In the genomic region with DNA sequence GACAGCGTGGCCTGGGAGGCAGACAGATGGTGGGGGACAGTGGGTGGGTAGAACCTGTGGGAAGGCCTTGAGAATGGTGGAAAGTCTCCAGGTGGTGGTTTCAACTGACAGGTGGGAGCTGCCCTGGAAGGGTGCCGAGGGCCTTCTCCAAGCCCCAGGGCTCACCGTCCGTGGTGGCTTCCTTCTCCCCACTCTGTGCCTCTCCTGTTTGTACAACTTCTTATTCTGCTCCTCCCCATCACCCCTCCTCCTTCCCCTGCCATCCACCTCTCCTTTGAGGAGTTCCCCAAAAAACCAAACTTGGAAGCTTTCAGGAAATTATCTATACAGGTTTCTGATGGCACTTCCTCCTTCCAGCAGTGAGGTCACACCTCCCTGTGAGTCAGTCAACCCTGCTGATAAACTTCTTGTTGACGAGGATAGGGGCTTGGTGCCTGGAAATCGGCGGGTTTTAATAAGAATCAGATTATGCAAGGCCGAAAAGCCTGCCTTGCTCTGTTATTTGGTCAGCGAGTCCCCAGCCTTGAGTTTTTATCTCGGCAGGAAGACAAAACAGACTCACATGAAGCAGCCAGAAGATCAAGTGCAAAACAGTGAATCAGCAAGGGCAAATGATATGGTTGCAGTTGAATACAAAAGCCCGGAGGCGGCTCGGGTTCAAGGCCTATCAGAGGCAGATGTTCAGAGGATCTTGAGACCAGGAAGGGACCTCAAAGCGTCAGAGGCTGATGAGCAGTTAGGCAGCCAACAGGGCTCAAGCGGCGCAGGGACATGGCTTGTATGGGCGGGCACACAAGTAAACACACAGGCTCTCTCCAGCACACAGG, we compare ENCODE assay signal across 1 cellular context.
TF ChIP-seq lines count a peak whose summit lies in the region.

No MANE protein-coding gene starts in this region.

TF ChIP-seq in WTC11, 78 proteins besides CTCF, POLR2A, EP300 and RAD21 (continued from another document):
- TF ChIP-seq, protein P1, sequence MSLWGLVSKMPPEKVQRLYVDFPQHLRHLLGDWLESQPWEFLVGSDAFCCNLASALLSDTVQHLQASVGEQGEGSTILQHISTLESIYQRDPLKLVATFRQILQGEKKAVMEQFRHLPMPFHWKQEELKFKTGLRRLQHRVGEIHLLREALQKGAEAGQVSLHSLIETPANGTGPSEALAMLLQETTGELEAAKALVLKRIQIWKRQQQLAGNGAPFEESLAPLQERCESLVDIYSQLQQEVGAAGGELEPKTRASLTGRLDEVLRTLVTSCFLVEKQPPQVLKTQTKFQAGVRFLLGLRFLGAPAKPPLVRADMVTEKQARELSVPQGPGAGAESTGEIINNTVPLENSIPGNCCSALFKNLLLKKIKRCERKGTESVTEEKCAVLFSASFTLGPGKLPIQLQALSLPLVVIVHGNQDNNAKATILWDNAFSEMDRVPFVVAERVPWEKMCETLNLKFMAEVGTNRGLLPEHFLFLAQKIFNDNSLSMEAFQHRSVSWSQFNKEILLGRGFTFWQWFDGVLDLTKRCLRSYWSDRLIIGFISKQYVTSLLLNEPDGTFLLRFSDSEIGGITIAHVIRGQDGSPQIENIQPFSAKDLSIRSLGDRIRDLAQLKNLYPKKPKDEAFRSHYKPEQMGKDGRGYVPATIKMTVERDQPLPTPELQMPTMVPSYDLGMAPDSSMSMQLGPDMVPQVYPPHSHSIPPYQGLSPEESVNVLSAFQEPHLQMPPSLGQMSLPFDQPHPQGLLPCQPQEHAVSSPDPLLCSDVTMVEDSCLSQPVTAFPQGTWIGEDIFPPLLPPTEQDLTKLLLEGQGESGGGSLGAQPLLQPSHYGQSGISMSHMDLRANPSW (CRISPR knock-in tag; conservative IDR thresholded peaks at IDR 0.05; ENCODE audit: low read depth): no peak
- TF ChIP-seq, protein P2, sequence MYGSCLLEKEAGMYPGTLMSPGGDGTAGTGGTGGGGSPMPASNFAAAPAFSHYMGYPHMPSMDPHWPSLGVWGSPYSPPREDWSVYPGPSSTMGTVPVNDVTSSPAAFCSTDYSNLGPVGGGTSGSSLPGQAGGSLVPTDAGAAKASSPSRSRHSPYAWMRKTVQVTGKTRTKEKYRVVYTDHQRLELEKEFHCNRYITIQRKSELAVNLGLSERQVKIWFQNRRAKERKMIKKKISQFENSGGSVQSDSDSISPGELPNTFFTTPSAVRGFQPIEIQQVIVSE (CRISPR knock-in tag; IDR thresholded peaks at IDR 0.05; ENCODE audit: borderline replicate concordance): no peak
- TF ChIP-seq, protein P3, sequence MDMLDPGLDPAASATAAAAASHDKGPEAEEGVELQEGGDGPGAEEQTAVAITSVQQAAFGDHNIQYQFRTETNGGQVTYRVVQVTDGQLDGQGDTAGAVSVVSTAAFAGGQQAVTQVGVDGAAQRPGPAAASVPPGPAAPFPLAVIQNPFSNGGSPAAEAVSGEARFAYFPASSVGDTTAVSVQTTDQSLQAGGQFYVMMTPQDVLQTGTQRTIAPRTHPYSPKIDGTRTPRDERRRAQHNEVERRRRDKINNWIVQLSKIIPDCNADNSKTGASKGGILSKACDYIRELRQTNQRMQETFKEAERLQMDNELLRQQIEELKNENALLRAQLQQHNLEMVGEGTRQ (CRISPR knock-in tag; IDR thresholded peaks at IDR 0.05): no peak
- TF ChIP-seq SP1 (CRISPR knock-in tag; conservative IDR thresholded peaks at IDR 0.05): no peak
